In genomic region chr19:43798026-43798545, GRCh38 we compare ENCODE assay signal across 2 cellular contexts.
TF ChIP-seq lines count a peak whose summit lies in the region.

No MANE protein-coding gene starts in this region.

TF ChIP-seq in H1, 55 proteins besides CTCF, POLR2A, EP300 and RAD21:
- no peak for TF ChIP-seq CHD7 (IDR thresholded peaks at IDR 0.05; ENCODE audit: insufficient replicate concordance, low read length)
TF ChIP-seq in H1: peak in this region for 0.

TF ChIP-seq in neural cell, 6 proteins besides CTCF, POLR2A, EP300 and RAD21:
- TF ChIP-seq POLR2AphosphoS5 (IDR thresholded peaks at IDR 0.05): no peak
- TF ChIP-seq TAF1 (IDR thresholded peaks at IDR 0.05; ENCODE audit: low read depth): no peak
- TF ChIP-seq MXI1 (conservative IDR thresholded peaks at IDR 0.05; ENCODE audit: poor library complexity, severe bottlenecking): no peak
- no peak for TF ChIP-seq REST (IDR thresholded peaks at IDR 0.05; ENCODE audit: borderline replicate concordance)
- TF ChIP-seq EZH2 (IDR thresholded peaks at IDR 0.05; ENCODE audit: borderline replicate concordance, insufficient read depth, low read length, poor library complexity, severe bottlenecking): no peak
TF ChIP-seq in neural cell: peak in this region for 0.
